ENCODE assay signal across 22 cellular contexts in the genomic region with DNA sequence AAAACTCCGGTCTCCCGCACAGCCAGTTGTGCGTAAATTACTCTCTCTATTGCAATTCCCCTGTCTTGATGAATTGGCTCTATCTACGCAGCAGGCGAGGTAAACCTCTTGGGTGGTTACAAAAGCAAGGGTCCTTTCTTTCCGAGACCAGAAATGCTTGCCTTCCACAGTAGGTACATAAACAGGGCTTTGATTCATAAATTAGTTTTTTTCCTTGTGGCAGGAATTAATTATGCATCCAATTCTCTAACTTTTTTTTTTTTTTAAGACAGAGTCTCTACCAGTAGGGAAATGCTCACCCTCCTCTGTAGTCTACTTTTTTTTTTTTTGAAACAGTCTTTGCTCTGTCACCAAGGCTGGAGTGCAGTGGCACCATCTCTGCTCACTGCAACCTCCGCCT. TPM values are rescaled to one million over a fixed set of nuclear protein-coding genes. Genes with fewer than 3 reads are reported as not detected.
"Had no signal": no experiment of that assay in that cellular context is flagged by ENCODE, and none has a peak within 500 bp of the region (broad histone marks: within the 10 kb centered on the region; RNA-seq: fewer than 3 reads in every experiment).

No MANE protein-coding gene starts in this region.

- H3K9me3 Mint-ChIP-seq: activated B cell treated with CpG ODN at 0.5 μM for 24 hours; activated naive CD8-positive, alpha-beta T cell treated with anti-CD3 and anti-CD28 coated beads, Interleukin-2, amount 10 ng/mL, durations not matched to agents 7 days and 5 days; activated T-cell treated with anti-CD3 and anti-CD28 coated beads, Interleukin-2, amount 50 U/mL, for 4 hours; naive thymus-derived CD4-positive, alpha-beta T cell had no signal

- ATAC-seq: activated CD4-positive, alpha-beta T cell treated with anti-CD3 and anti-CD28 coated beads for 36 hours; activated T-cell treated with anti-CD3 and anti-CD28 coated beads, Interleukin-2, amount 50 U/mL, for 4 hours; foreskin keratinocyte; lower lobe of right lung; naive thymus-derived CD4-positive, alpha-beta T cell had no signal

- H3K27me3 Mint-ChIP-seq: activated B cell treated with CpG ODN at 0.5 μM for 24 hours; activated CD4-positive, alpha-beta T cell treated with anti-CD3 and anti-CD28 coated beads for 36 hours; activated naive CD8-positive, alpha-beta T cell treated with anti-CD3 and anti-CD28 coated beads, Interleukin-2, amount 10 ng/mL, durations not matched to agents 7 days and 5 days; progenitor cell of endocrine pancreas had no signal

- H3K27ac Mint-ChIP-seq: activated CD4-positive, alpha-beta T cell treated with anti-CD3 and anti-CD28 coated beads for 36 hours; activated naive CD8-positive, alpha-beta T cell treated with anti-CD3 and anti-CD28 coated beads, Interleukin-2, amount 10 ng/mL, durations not matched to agents 7 days and 5 days; progenitor cell of endocrine pancreas had no signal

- H3K4me3 ChIP-seq: lower lobe of right lung, right atrium auricular region, stomach, suprapubic skin, tibial nerve had no signal

- H3K4me3 Mint-ChIP-seq: activated B cell treated with CpG ODN at 0.5 μM for 24 hours; activated CD4-positive, alpha-beta T cell treated with anti-CD3 and anti-CD28 coated beads for 36 hours; activated naive CD8-positive, alpha-beta T cell treated with anti-CD3 and anti-CD28 coated beads, Interleukin-2, amount 10 ng/mL, durations not matched to agents 7 days and 5 days; activated T-cell treated with anti-CD3 and anti-CD28 coated beads, Interleukin-2, amount 50 U/mL, for 4 hours; naive thymus-derived CD4-positive, alpha-beta T cell had no signal

- DNase-seq: activated B cell treated with CpG ODN at 0.5 μM for 24 hours; activated CD4-positive, alpha-beta T cell treated with anti-CD3 and anti-CD28 coated beads for 36 hours; activated CD4-positive, alpha-beta T cell treated with anti-CD3 and anti-CD28 coated beads, Interleukin-2, amount 50 U/mL, for 4 hours; activated CD8-positive, alpha-beta memory T cell treated with anti-CD3 and anti-CD28 coated beads, Interleukin-2, amount 50 U/mL, for 48 hours; activated naive CD4-positive, alpha-beta T cell treated with Interleukin-2 at 50 U/mL for 16 hours; activated naive CD8-positive, alpha-beta T cell treated with anti-CD3 and anti-CD28 coated beads, Interleukin-2, amount 10 ng/mL, durations not matched to agents 7 days and 5 days; activated T-cell treated with anti-CD3 and anti-CD28 coated beads, Interleukin-2, amount 50 U/mL, for 4 hours; amygdala; dermis blood vessel endothelial cell; effector CD8-positive, alpha-beta T cell; foreskin keratinocyte; kidney; lower lobe of right lung; naive thymus-derived CD4-positive, alpha-beta T cell; stomach; T1000 had no signal

- H3K4me1 Mint-ChIP-seq: naive thymus-derived CD4-positive, alpha-beta T cell had no signal

RNA-seq across cellular contexts. Expression of a gene that starts 16.3 kb away (rescaled TPM):
- total RNA-seq: bronchial epithelial cell, foreskin keratinocyte, osteocyte, suprapubic skin, tibial nerve had no signal

RNA-seq across cellular contexts. Expression of a gene that starts 54.5 kb away (rescaled TPM):
- total RNA-seq: activated CD4-positive, alpha-beta T cell treated with anti-CD3 and anti-CD28 coated beads for 36 hours; activated T-cell treated with anti-CD3 and anti-CD28 coated beads, Interleukin-2, amount 50 U/mL, for 4 hours; bronchial epithelial cell; foreskin keratinocyte; progenitor cell of endocrine pancreas had no signal
